ENCODE assay signal across 34 cellular contexts in genomic region chr3:89312141-89312540, GRCh38.
"Had no signal": no experiment of that assay in that cellular context is flagged by ENCODE, and none has a peak within 500 bp of the region (broad histone marks: within the 10 kb centered on the region; RNA-seq: fewer than 3 reads in every experiment).

No MANE protein-coding gene starts in this region.

- H3K9me3 ChIP-seq: adrenal gland, ascending aorta, body of pancreas, breast epithelium had no signal

- H3K27ac ChIP-seq: adrenal gland, ascending aorta, body of pancreas, brain microvascular endothelial cell, breast epithelium, cardiac muscle cell had no signal

- H3K4me3 ChIP-seq: adrenal gland, ascending aorta, body of pancreas, breast epithelium, cardiac muscle cell had no signal

- H3K4me1 ChIP-seq: adrenal gland, ascending aorta, body of pancreas, breast epithelium had no signal

- FAIRE-seq: astrocyte, bronchial epithelial cell had no signal

- H3K27me3 ChIP-seq: adrenal gland, ascending aorta, body of pancreas, brain microvascular endothelial cell, breast epithelium, cardiac muscle cell had no signal

- DNase-seq: activated effector memory CD4-positive, alpha-beta T cell treated with anti-CD3 and anti-CD28 coated beads, Interleukin-2, amount 50 U/mL, for 16 hours; activated effector memory CD4-positive, alpha-beta T cell treated with Interleukin-2 at 50 U/mL for 16 hours; activated gamma-delta T cell; activated gamma-delta T cell treated with Interleukin-2 at 50 U/mL for 16 hours; activated naive CD4-positive, alpha-beta T cell; activated naive CD4-positive, alpha-beta T cell treated with anti-CD3 and anti-CD28 coated beads for 36 hours; activated naive CD4-positive, alpha-beta T cell treated with anti-CD3 and anti-CD28 coated beads, Interleukin-2, amount 10 ng/mL, durations not matched to agents 7 days and 5 days; activated naive CD4-positive, alpha-beta T cell treated with anti-CD3 and anti-CD28 coated beads, Interleukin-2, amount 50 U/mL, for 16 hours; activated naive CD4-positive, alpha-beta T cell treated with Interleukin-2 at 50 U/mL for 16 hours; activated naive CD8-positive, alpha-beta T cell treated with anti-CD3 and anti-CD28 coated beads for 36 hours; activated naive CD8-positive, alpha-beta T cell treated with anti-CD3 and anti-CD28 coated beads, Interleukin-2, amount 10 ng/mL, durations not matched to agents 7 days and 5 days; activated naive CD8-positive, alpha-beta T cell treated with anti-CD3 and anti-CD28 coated beads, Interleukin-2, amount 50 U/mL, for 24 hours; activated T-cell treated with anti-CD3 and anti-CD28 coated beads, Interleukin-2, amount 50 U/mL, for 1 hour; activated T-cell treated with anti-CD3 and anti-CD28 coated beads, Interleukin-2, amount 50 U/mL, for 24 hours; activated T-cell treated with anti-CD3 and anti-CD28 coated beads, Interleukin-2, amount 50 U/mL, for 4 hours; activated T-cell treated with anti-CD3 and anti-CD28 coated beads, Interleukin-2, amount 50 U/mL, for 48 hours; activated T-cell treated with anti-CD3 and anti-CD28 coated beads, Interleukin-2, amount 50 U/mL, for 72 hours; adrenal gland; amniotic stem cell; amygdala; anterior cingulate cortex; aorta; body of pancreas; brain microvascular endothelial cell; caudate nucleus; central memory CD4-positive, alpha-beta T cell; cerebellar nuclear complex had no signal

- ATAC-seq: activated naive CD4-positive, alpha-beta T cell treated with anti-CD3 and anti-CD28 coated beads, Interleukin-2, amount 50 U/mL, for 72 hours; activated naive CD8-positive, alpha-beta T cell treated with anti-CD3 and anti-CD28 coated beads, Interleukin-2, amount 50 U/mL, for 24 hours; activated T-cell treated with anti-CD3 and anti-CD28 coated beads, Interleukin-2, amount 50 U/mL, for 4 hours; activated T-cell treated with anti-CD3 and anti-CD28 coated beads, Interleukin-2, amount 50 U/mL, for 72 hours; activated T-helper 17 cell treated with anti-CD3 and anti-CD28 coated beads, Interleukin-2, amount 50 U/mL, for 72 hours; body of pancreas had no signal

- H3K36me3 ChIP-seq: adrenal gland, ascending aorta, brain microvascular endothelial cell, breast epithelium, cardiac muscle cell had no signal
